8 cellular contexts compared by ENCODE assay signal in genomic region chr5:103258368-103258956, GRCh38. TPM values are rescaled to one million over a fixed set of nuclear protein-coding genes. Genes with fewer than 3 reads are reported as not detected.
DNase-seq lines count a peak whose midpoint lies in the region; ATAC-seq and TF ChIP-seq lines count a peak whose summit lies in the region.

Gene MACIR (plus strand): TSS chr5:103258763. CDS start chr5:103275920, 17,157 bp downstream.

- DNase-seq in AG09319 (ENCODE audit: extremely low read depth, low read depth) (peak; percentile 91), NCI-H345 treated with DMSO at 0.1 percent for 48 hours (lab: John Stamatoyannopoulos, UW; ENCODE audit: unreplicated experiment) (peak; percentile 69), immature natural killer cell (peak; percentile 92 to 94 (median 93)), smooth muscle cell of the brain vasculature (ENCODE audit: low read depth, low spot score) (peak; percentile 97)
- DNase-seq in activated CD4-positive, CD25-positive, alpha-beta regulatory T cell treated with anti-CD3 and anti-CD28 coated beads, Interleukin-2, amount 50 U/mL, for 16 hours (ENCODE audit: low read depth, low spot score), result peak; percentile 80
- peak; percentile 82 to 86 for DNase-seq in central memory CD8-positive, alpha-beta T cell (ENCODE audit: low spot score in 2 of 2)

- H3K36me3 Mint-ChIP-seq in central memory CD8-positive, alpha-beta T cell (ENCODE audit: insufficient read depth), result peaks cover 2% of the 10 kb centered on the region
- H3K36me3 Mint-ChIP-seq in immature natural killer cell, result no peaks in the 10 kb centered on the region

- no peaks in the 10 kb centered on the region for H3K9me3 Mint-ChIP-seq in central memory CD8-positive, alpha-beta T cell
- H3K9me3 Mint-ChIP-seq in immature natural killer cell, result no peaks in the 10 kb centered on the region

- peaks cover 22% of the 10 kb centered on the region for H3K4me1 Mint-ChIP-seq in central memory CD8-positive, alpha-beta T cell
- peaks cover 18 to 24% of the 10 kb centered on the region in 2 donors for H3K4me1 Mint-ChIP-seq in immature natural killer cell

- H3K27ac Mint-ChIP-seq in central memory CD8-positive, alpha-beta T cell (ENCODE audit: low read depth), result peak within 1 kb of the TSS; percentile 38
- H3K27ac Mint-ChIP-seq in immature natural killer cell, result peak within 1 kb of the TSS; percentile 75 to 91 (median 88)

- H3K27me3 Mint-ChIP-seq in central memory CD8-positive, alpha-beta T cell, result peaks cover 22% of the 10 kb centered on the region
- peaks cover 0 to 7% (median 0%) of the 10 kb centered on the region in 3 donors for H3K27me3 Mint-ChIP-seq in immature natural killer cell (ENCODE audit: low read depth in 3 of 3)

- peak; percentile 3; the same call in 1 of the 2 replicates for TF ChIP-seq CTCF in AG09319 (IDR thresholded peaks at IDR 0.05; ENCODE audit: low read depth, low read length)

- ATAC-seq in GM19025 (IDR thresholded peaks at IDR 0.05; ENCODE audit: low read depth, unreplicated experiment) (peak; percentile 72), HG03280 (IDR thresholded peaks at IDR 0.05; ENCODE audit: unreplicated experiment) (peak; percentile 84)
- peak; percentile 94 for ATAC-seq in central memory CD8-positive, alpha-beta T cell (replicated peaks; ENCODE audit: extremely low read depth, poor library complexity, severe bottlenecking)

- peak within 1 kb of the TSS; percentile 87 for H3K4me3 Mint-ChIP-seq in central memory CD8-positive, alpha-beta T cell
- peak within 1 kb of the TSS; percentile 86 to 93 (median 90) for H3K4me3 Mint-ChIP-seq in immature natural killer cell

RNA-seq across cellular contexts. Expression of gene MACIR, which starts in this region (rescaled TPM):
- 1 to 10 TPM; 2.8 to 6.5 (median 3.3) TPM for polyA plus RNA-seq in immature natural killer cell

Comparison
In these comparisons a context has a peak if more than half of its experiments do, and no peak if none do; other contexts are left out.
1. Peak in every context shown above with its lines: DNase-seq and ATAC-seq.